9 cellular contexts compared by ENCODE assay signal in the genomic region with DNA sequence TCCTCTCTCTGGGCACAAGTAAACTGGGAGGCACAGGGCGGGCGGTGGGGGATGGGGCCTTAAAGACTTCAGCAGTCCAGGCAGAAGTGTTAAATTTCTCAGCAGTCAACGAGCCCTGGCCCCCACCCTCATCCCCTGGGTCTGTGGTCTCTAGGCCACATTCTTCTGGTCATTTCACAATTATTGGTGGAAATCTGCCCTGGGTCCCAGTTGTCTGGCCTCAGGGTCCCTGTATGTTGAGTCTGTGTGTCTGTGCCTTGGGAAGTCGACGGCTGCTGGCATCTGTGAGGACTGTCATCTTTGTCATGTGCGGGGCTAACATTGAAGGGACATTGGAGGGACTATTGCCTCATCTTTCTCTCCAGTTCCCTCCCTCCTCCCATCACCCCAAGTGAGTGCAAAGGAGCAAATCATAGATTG. TPM values are rescaled to one million over a fixed set of nuclear protein-coding genes. Genes with fewer than 3 reads are reported as not detected.
DNase-seq lines count a peak whose midpoint lies in the region; ATAC-seq and TF ChIP-seq lines count a peak whose summit lies in the region.
"Had no signal": no experiment of that assay in that cellular context is flagged by ENCODE, and none has a peak within 500 bp of the region (broad histone marks: within the 10 kb centered on the region; RNA-seq: fewer than 3 reads in every experiment).

No MANE protein-coding gene starts in this region.

- H4K20me1 ChIP-seq in mammary epithelial cell (ENCODE audit: insufficient read depth, low read length), result no peaks in the 10 kb centered on the region

- H3K27ac Mint-ChIP-seq in T-helper 1 cell treated with Interleukin-12 subunit alpha and Interleukin-12 subunit beta and Interleukin-4 antibody, amounts not matched to agents 30 μg/mL and 1 μg/mL, for 36 hours, result peak overlapping the region; percentile 38
- H3K27ac Mint-ChIP-seq in activated T-helper 1 cell treated with anti-CD3 and anti-CD28 coated beads, Interleukin-12 subunit alpha, Interleukin-12 subunit beta, Interleukin-2, Interleukin-4 antibody, amounts not matched to agents 30 ng/mL and 10 ng/mL and 1 ng/mL, durations not matched to agents 14 hours and 24 hours and 36 hours, result peak overlapping the region; percentile 16
- H3K27ac Mint-ChIP-seq in immature natural killer cell, result no peak overlapping the region
- H3K27ac Mint-ChIP-seq in stimulated activated naive B cell treated with anti-CD40 and anti-IgM and Interleukin-4, amounts not matched to agents 10 μg/mL and 1 μg/mL and 100 μg/mL, for 72 hours, result peak overlapping the region; percentile 9

- H3K9me3 Mint-ChIP-seq in T-helper 1 cell treated with Interleukin-12 subunit alpha and Interleukin-12 subunit beta and Interleukin-4 antibody, amounts not matched to agents 30 μg/mL and 1 μg/mL, for 36 hours, result no peaks in the 10 kb centered on the region
- H3K9me3 Mint-ChIP-seq in activated T-helper 1 cell treated with anti-CD3 and anti-CD28 coated beads, Interleukin-12 subunit alpha, Interleukin-12 subunit beta, Interleukin-2, Interleukin-4 antibody, amounts not matched to agents 30 ng/mL and 10 ng/mL and 1 ng/mL, durations not matched to agents 14 hours and 24 hours and 36 hours, result no peaks in the 10 kb centered on the region
- H3K9me3 Mint-ChIP-seq in immature natural killer cell, result no peaks in the 10 kb centered on the region
- no peaks in the 10 kb centered on the region for H3K9me3 Mint-ChIP-seq in stimulated activated naive B cell treated with anti-CD40 and anti-IgM and Interleukin-4, amounts not matched to agents 10 μg/mL and 1 μg/mL and 100 μg/mL, for 72 hours

- no peaks in the 10 kb centered on the region for H3K9me3 ChIP-seq in mammary epithelial cell (replicated peaks; ENCODE audit: insufficient read depth, low read length)

- peaks cover 10% of the 10 kb centered on the region for H3K27me3 ChIP-seq in mammary epithelial cell (ENCODE audit: insufficient read depth, low read length)

- CTCF ChIA-PET in mammary epithelial cell (lab: Charles Lee; ENCODE audit: low non-redundant PET), result no interaction called here

- H3K36me3 Mint-ChIP-seq in T-helper 1 cell treated with Interleukin-12 subunit alpha and Interleukin-12 subunit beta and Interleukin-4 antibody, amounts not matched to agents 30 μg/mL and 1 μg/mL, for 36 hours (ENCODE audit: low read depth), result peaks cover 3% of the 10 kb centered on the region
- H3K36me3 Mint-ChIP-seq in activated T-helper 1 cell treated with anti-CD3 and anti-CD28 coated beads, Interleukin-12 subunit alpha, Interleukin-12 subunit beta, Interleukin-2, Interleukin-4 antibody, amounts not matched to agents 30 ng/mL and 10 ng/mL and 1 ng/mL, durations not matched to agents 14 hours and 24 hours and 36 hours (ENCODE audit: low read depth), result no peaks in the 10 kb centered on the region
- no peaks in the 10 kb centered on the region for H3K36me3 Mint-ChIP-seq in immature natural killer cell
- H3K36me3 Mint-ChIP-seq in stimulated activated naive B cell treated with anti-CD40 and anti-IgM and Interleukin-4, amounts not matched to agents 10 μg/mL and 1 μg/mL and 100 μg/mL, for 72 hours, result no peaks in the 10 kb centered on the region

- peaks cover 35% of the 10 kb centered on the region for H3K4me1 Mint-ChIP-seq in T-helper 1 cell treated with Interleukin-12 subunit alpha and Interleukin-12 subunit beta and Interleukin-4 antibody, amounts not matched to agents 30 μg/mL and 1 μg/mL, for 36 hours (ENCODE audit: low read depth)
- peaks cover 36% of the 10 kb centered on the region for H3K4me1 Mint-ChIP-seq in activated T-helper 1 cell treated with anti-CD3 and anti-CD28 coated beads, Interleukin-12 subunit alpha, Interleukin-12 subunit beta, Interleukin-2, Interleukin-4 antibody, amounts not matched to agents 30 ng/mL and 10 ng/mL and 1 ng/mL, durations not matched to agents 14 hours and 24 hours and 36 hours (ENCODE audit: low read depth)
- H3K4me1 Mint-ChIP-seq in immature natural killer cell, result peaks cover 17 to 23% of the 10 kb centered on the region in 2 donors
- peaks cover 17 to 24% of the 10 kb centered on the region in 2 donors for H3K4me1 Mint-ChIP-seq in stimulated activated naive B cell treated with anti-CD40 and anti-IgM and Interleukin-4, amounts not matched to agents 10 μg/mL and 1 μg/mL and 100 μg/mL, for 72 hours

- H3K4me1 ChIP-seq in mammary epithelial cell (ENCODE audit: insufficient read depth, low read length), result peaks cover 8% of the 10 kb centered on the region

- H3K79me2 ChIP-seq in mammary epithelial cell (ENCODE audit: insufficient read depth, low read length), result no peaks in the 10 kb centered on the region

- 70% methylated on average over 4 of the region's 6 CpGs for WGBS in mammary epithelial cell (ENCODE audit: low coverage, missing lambda C conversion rate)

- H3K4me3 ChIP-seq in mammary epithelial cell (replicated peaks in 1 of 3; ENCODE audit: insufficient read depth in 1 of 3, low read depth in 2 of 3, low read length in 3 of 3), result no peak overlapping the region

- intact Hi-C loops in activated T-helper 1 cell treated with anti-CD3 and anti-CD28 coated beads, Interleukin-12 subunit alpha, Interleukin-12 subunit beta, Interleukin-2, Interleukin-4 antibody, amounts not matched to agents 30 ng/mL and 10 ng/mL and 1 ng/mL, durations not matched to agents 14 hours and 24 hours and 36 hours (cut with micrococcal nuclease), result loop anchor here (1.0 to 5.0 kb wide), 4 partner anchors 161 to 374 kb away; a partner anchor contains a TSS
- intact Hi-C loops in mammary epithelial cell (cut with micrococcal nuclease), result loop anchor here (1.0 to 10.0 kb wide), 4 partner anchors 47 to 183 kb away; a partner anchor contains a TSS

- no peak overlapping the region for H3K4me2 ChIP-seq in mammary epithelial cell (ENCODE audit: insufficient read depth, low read depth, low read length)

- no peak overlapping the region for H2AFZ ChIP-seq in mammary epithelial cell (ENCODE audit: low read depth, low read length)

- peaks cover 27% of the 10 kb centered on the region for H3K27me3 Mint-ChIP-seq in T-helper 1 cell treated with Interleukin-12 subunit alpha and Interleukin-12 subunit beta and Interleukin-4 antibody, amounts not matched to agents 30 μg/mL and 1 μg/mL, for 36 hours (ENCODE audit: low read depth)
- peaks cover 17% of the 10 kb centered on the region for H3K27me3 Mint-ChIP-seq in activated T-helper 1 cell treated with anti-CD3 and anti-CD28 coated beads, Interleukin-12 subunit alpha, Interleukin-12 subunit beta, Interleukin-2, Interleukin-4 antibody, amounts not matched to agents 30 ng/mL and 10 ng/mL and 1 ng/mL, durations not matched to agents 14 hours and 24 hours and 36 hours (ENCODE audit: insufficient read depth)
- H3K27me3 Mint-ChIP-seq in immature natural killer cell (ENCODE audit: low read depth in 3 of 3), result peaks cover 5 to 24% (median 17%) of the 10 kb centered on the region in 3 donors
- peaks cover 24 to 54% of the 10 kb centered on the region in 2 donors for H3K27me3 Mint-ChIP-seq in stimulated activated naive B cell treated with anti-CD40 and anti-IgM and Interleukin-4, amounts not matched to agents 10 μg/mL and 1 μg/mL and 100 μg/mL, for 72 hours

- ATAC-seq in stimulated activated naive B cell treated with anti-CD40 and anti-IgM and Interleukin-4, amounts not matched to agents 10 μg/mL and 1 μg/mL and 100 μg/mL, for 72 hours (replicated peaks), result no peak
- ATAC-seq in HG03571 (IDR thresholded peaks at IDR 0.05; ENCODE audit: unreplicated experiment), result no peak

- no peak for TF ChIP-seq CTCF in mammary epithelial cell (conservative IDR thresholded peaks at IDR 0.05 in 1 of 2, IDR thresholded peaks at IDR 0.05 in 1 of 2; ENCODE audit: extremely low read depth in 1 of 2, insufficient read depth in 1 of 2, low read depth in 1 of 2, low read length in 2 of 2)

- no peak overlapping the region for H3K9ac ChIP-seq in mammary epithelial cell (ENCODE audit: insufficient read depth, low read length)

- no peak for DNase-seq in T-helper 1 cell
- DNase-seq in activated T-helper 1 cell treated with anti-CD3 and anti-CD28 coated beads, Interleukin-12 subunit alpha, Interleukin-12 subunit beta, Interleukin-2, Interleukin-4 antibody, amounts not matched to agents 30 ng/mL and 10 ng/mL and 1 ng/mL, durations not matched to agents 14 hours and 24 hours and 36 hours (ENCODE audit: low spot score), result no peak
- no peak for DNase-seq in immature natural killer cell
- no peak for DNase-seq in stimulated activated naive B cell treated with anti-CD40 and anti-IgM and Interleukin-4, amounts not matched to agents 10 μg/mL and 1 μg/mL and 100 μg/mL, for 72 hours
- DNase-seq in NCI-H1417 treated with DMSO at 0.1 percent for 48 hours (lab: John Stamatoyannopoulos, UW), result no peak
- no peak for DNase-seq in mammary epithelial cell

- H3K27ac ChIP-seq in mammary epithelial cell (ENCODE audit: insufficient read depth, low read depth, low read length), result no peak overlapping the region

- dilution Hi-C loops in mammary epithelial cell (cut with HindIII; ENCODE audit: low sequenced_read_pairs), result no loop called here

- no peaks in the 10 kb centered on the region for H3K36me3 ChIP-seq in mammary epithelial cell (ENCODE audit: insufficient read depth, low read length)

- H3K4me3 Mint-ChIP-seq in T-helper 1 cell treated with Interleukin-12 subunit alpha and Interleukin-12 subunit beta and Interleukin-4 antibody, amounts not matched to agents 30 μg/mL and 1 μg/mL, for 36 hours, result peak overlapping the region; percentile 85
- H3K4me3 Mint-ChIP-seq in activated T-helper 1 cell treated with anti-CD3 and anti-CD28 coated beads, Interleukin-12 subunit alpha, Interleukin-12 subunit beta, Interleukin-2, Interleukin-4 antibody, amounts not matched to agents 30 ng/mL and 10 ng/mL and 1 ng/mL, durations not matched to agents 14 hours and 24 hours and 36 hours, result peak overlapping the region; percentile 83
- peak overlapping the region; percentile 27 to 80 (median 61) for H3K4me3 Mint-ChIP-seq in immature natural killer cell
- peak overlapping the region in 1 of 2 donors; percentile 48 for H3K4me3 Mint-ChIP-seq in stimulated activated naive B cell treated with anti-CD40 and anti-IgM and Interleukin-4, amounts not matched to agents 10 μg/mL and 1 μg/mL and 100 μg/mL, for 72 hours

- in situ Hi-C loops in mammary epithelial cell (cut with MboI; ENCODE audit: low sequenced_read_pairs in 2 of 2), result loop anchor here (5.0 kb wide), 1 partner anchor 164 kb away; no protein-coding TSS in a partner anchor

- no TSS peak for BruUV-seq in mammary epithelial cell (replicated peaks; lab: Mats Ljungman, UMichigan)

RNA-seq across cellular contexts. Expression of a gene that starts 1.7 kb away (rescaled TPM):
- total RNA-seq in activated T-helper 1 cell treated with anti-CD3 and anti-CD28 coated beads, Interleukin-12 subunit alpha, Interleukin-12 subunit beta, Interleukin-2, Interleukin-4 antibody, amounts not matched to agents 30 ng/mL and 10 ng/mL and 1 ng/mL, durations not matched to agents 14 hours and 24 hours and 36 hours, result 1.7 and 2.0 TPM in 2 replicates
- polyA plus RNA-seq in immature natural killer cell (under 1 TPM; 0.84 to 0.93 (median 0.86) TPM), mammary epithelial cell (0.08 TPM)
- total RNA-seq in mammary epithelial cell, result not detected
- polyA minus RNA-seq in mammary epithelial cell, result 5.0 TPM
- total RNA-seq: NCI-H460 had no signal

Comparison
In these comparisons a context has a peak if more than half of its experiments do, and no peak if none do; other contexts are left out.
1. H3K27ac Mint-ChIP-seq: peak in T-helper 1 cell treated with Interleukin-12 subunit alpha and Interleukin-12 subunit beta and Interleukin-4 antibody, amounts not matched to agents 30 μg/mL and 1 μg/mL, for 36 hours (single experiment), activated T-helper 1 cell treated with anti-CD3 and anti-CD28 coated beads, Interleukin-12 subunit alpha, Interleukin-12 subunit beta, Interleukin-2, Interleukin-4 antibody, amounts not matched to agents 30 ng/mL and 10 ng/mL and 1 ng/mL, durations not matched to agents 14 hours and 24 hours and 36 hours (single experiment) and stimulated activated naive B cell treated with anti-CD40 and anti-IgM and Interleukin-4, amounts not matched to agents 10 μg/mL and 1 μg/mL and 100 μg/mL, for 72 hours (single experiment); none in immature natural killer cell (0 of 6).